9 cellular contexts compared by ENCODE assay signal in the genomic region with DNA sequence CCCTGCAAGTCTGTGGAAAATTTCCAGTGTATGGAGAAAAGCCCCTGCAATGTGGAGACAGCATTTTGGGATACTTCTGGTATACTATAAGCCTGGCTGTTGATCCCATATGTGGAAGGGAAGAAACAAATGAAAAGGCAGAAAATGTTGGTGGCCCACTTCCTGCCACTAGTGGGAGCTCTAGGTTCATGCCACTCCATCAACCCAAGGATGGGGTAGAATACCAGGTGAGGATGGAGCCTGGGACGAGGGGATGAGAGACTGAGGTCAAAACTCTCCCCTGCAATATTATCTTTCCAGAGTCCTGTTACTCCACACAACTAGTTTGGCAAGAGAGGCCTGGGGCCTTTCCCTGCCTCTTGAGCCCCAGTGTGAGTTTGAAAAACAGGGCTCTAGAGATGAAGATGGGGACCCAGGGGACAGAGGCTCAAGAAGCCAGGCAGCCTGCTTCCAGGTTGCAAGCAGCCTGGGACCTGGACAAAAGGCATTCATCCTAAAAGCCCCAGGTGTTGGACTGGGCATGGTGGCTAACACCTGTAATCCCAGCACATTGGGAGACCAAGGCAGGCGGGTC. TPM values are rescaled to one million over a fixed set of nuclear protein-coding genes. Genes with fewer than 3 reads are reported as not detected.
DNase-seq lines count a peak whose midpoint lies in the region; ATAC-seq and TF ChIP-seq lines count a peak whose summit lies in the region.
"Had no signal": no experiment of that assay in that cellular context is flagged by ENCODE, and none has a peak within 500 bp of the region (broad histone marks: within the 10 kb centered on the region; RNA-seq: fewer than 3 reads in every experiment).

No MANE protein-coding gene starts in this region.

- DNase-seq in Calu3 (peak; percentile 21), HPDE6-E6E7 (ENCODE audit: extremely low spot score) (peak; percentile 23), lung microvascular endothelial cell (ENCODE audit: low read depth in 2 of 2) (peak; percentile 22 to 41), aorta (no peak)
- DNase-seq: right cardiac atrium had no signal

- intact Hi-C loops in Calu3 (cut with micrococcal nuclease; ENCODE audit: unreplicated experiment) (no loop called here), aorta (cut with DNase I) (loop anchor here in 1 of 2 donors (5.0 kb wide), 1 partner anchor 68 kb away; no protein-coding TSS in a partner anchor)

- TF ChIP-seq CTCF in Calu3 (IDR thresholded peaks at IDR 0.05; ENCODE audit: unreplicated experiment) = peak; percentile 37

- H3K36me3 ChIP-seq in aorta (ENCODE audit: control insufficient read depth in 1 of 2, insufficient read depth in 2 of 2, low read length in 1 of 2) = no peaks in the 10 kb centered on the region

- no peaks in the 10 kb centered on the region for H3K4me1 Mint-ChIP-seq in Calu3 (ENCODE audit: low read depth, unreplicated experiment)
- peaks cover 18% of the 10 kb centered on the region for H3K4me1 Mint-ChIP-seq in activated naive CD4-positive, alpha-beta T cell treated with anti-CD3 and anti-CD28 coated beads, Interleukin-2, amount 50 U/mL, for 24 hours

- H3K36me3 Mint-ChIP-seq in Calu3 (ENCODE audit: insufficient read depth, unreplicated experiment) = no peaks in the 10 kb centered on the region
- no peaks in the 10 kb centered on the region for H3K36me3 Mint-ChIP-seq in activated naive CD4-positive, alpha-beta T cell treated with anti-CD3 and anti-CD28 coated beads, Interleukin-2, amount 50 U/mL, for 24 hours

- H3K4me3 Mint-ChIP-seq in Calu3 (ENCODE audit: low read depth, unreplicated experiment) = no peak overlapping the region
- H3K4me3 Mint-ChIP-seq in activated naive CD4-positive, alpha-beta T cell treated with anti-CD3 and anti-CD28 coated beads, Interleukin-2, amount 50 U/mL, for 24 hours = no peak overlapping the region

- no peaks in the 10 kb centered on the region for H3K9me3 ChIP-seq in aorta (ENCODE audit: control insufficient read depth, low read length)

- CTCF ChIA-PET in Calu3 (lab: Charles Lee) = no interaction called here

- H3K27ac ChIP-seq in aorta (ENCODE audit: low read depth in 1 of 2, low read length in 2 of 2) = no peak overlapping the region

- no peaks in the 10 kb centered on the region for H3K9me3 Mint-ChIP-seq in Calu3 (ENCODE audit: low read depth, unreplicated experiment)
- no peaks in the 10 kb centered on the region for H3K9me3 Mint-ChIP-seq in activated naive CD4-positive, alpha-beta T cell treated with anti-CD3 and anti-CD28 coated beads, Interleukin-2, amount 50 U/mL, for 24 hours

- H3K27ac Mint-ChIP-seq in Calu3 (ENCODE audit: unreplicated experiment) = no peak overlapping the region
- peak overlapping the region; percentile 62 for H3K27ac Mint-ChIP-seq in activated naive CD4-positive, alpha-beta T cell treated with anti-CD3 and anti-CD28 coated beads, Interleukin-2, amount 50 U/mL, for 24 hours

- H3K4me1 ChIP-seq in aorta (ENCODE audit: control insufficient read depth in 1 of 2, insufficient read depth in 2 of 2, low read length in 2 of 2) = no peaks in the 10 kb centered on the region

- ATAC-seq in aorta (ENCODE audit: low FRiP score) = no peak
- no peak for ATAC-seq in HG02759 (IDR thresholded peaks at IDR 0.05; ENCODE audit: unreplicated experiment)
- no peak for ATAC-seq in GM19324 (IDR thresholded peaks at IDR 0.05; ENCODE audit: low FRiP score, unreplicated experiment)
- no peak for ATAC-seq in HG03108 (IDR thresholded peaks at IDR 0.05; ENCODE audit: unreplicated experiment)

- no peak overlapping the region for H3K4me3 ChIP-seq in aorta (ENCODE audit: low read length in 2 of 2)

- no peaks in the 10 kb centered on the region for H3K27me3 ChIP-seq in aorta (ENCODE audit: control insufficient read depth in 1 of 2, insufficient read depth in 2 of 2, low read length in 1 of 2)

- H3K27me3 Mint-ChIP-seq in Calu3 (ENCODE audit: unreplicated experiment) = peaks cover 30% of the 10 kb centered on the region
- H3K27me3 Mint-ChIP-seq in activated naive CD4-positive, alpha-beta T cell treated with anti-CD3 and anti-CD28 coated beads, Interleukin-2, amount 50 U/mL, for 24 hours = no peaks in the 10 kb centered on the region

- BruUV-seq in Calu3 (replicated peaks; lab: Mats Ljungman, UMichigan) = no TSS peak

- 90 to 92% methylated on average over 2 of the region's 2 CpGs for WGBS in aorta, 2 donors

RNA-seq across cellular contexts. Expression of a gene that starts 31.9 kb away (rescaled TPM):
- not detected in 2 replicates for total RNA-seq in Calu3 (2022)
- total RNA-seq in lung microvascular endothelial cell = not detected in 2 replicates
- total RNA-seq in aorta = not detected
- not detected for polyA plus RNA-seq in aorta

Comparison
In these comparisons a context has a peak if more than half of its experiments do, and no peak if none do; other contexts are left out.
1. DNase-seq: peak in Calu3 (single experiment), HPDE6-E6E7 (single experiment) and lung microvascular endothelial cell (2 of 2); none in aorta (0 of 2).